In genomic region chr3:188090626-188091309, GRCh38 we compare ENCODE assay signal across 1 cellular context.
TF ChIP-seq lines count a peak whose summit lies in the region.

No MANE protein-coding gene starts in this region.

TF ChIP-seq in GM23338, 12 proteins besides CTCF, POLR2A, EP300 and RAD21 (continued from another document):
- TF ChIP-seq STAT1 (IDR thresholded peaks at IDR 0.05; ENCODE audit: unreplicated experiment) = no peak
- TF ChIP-seq, protein P1, sequence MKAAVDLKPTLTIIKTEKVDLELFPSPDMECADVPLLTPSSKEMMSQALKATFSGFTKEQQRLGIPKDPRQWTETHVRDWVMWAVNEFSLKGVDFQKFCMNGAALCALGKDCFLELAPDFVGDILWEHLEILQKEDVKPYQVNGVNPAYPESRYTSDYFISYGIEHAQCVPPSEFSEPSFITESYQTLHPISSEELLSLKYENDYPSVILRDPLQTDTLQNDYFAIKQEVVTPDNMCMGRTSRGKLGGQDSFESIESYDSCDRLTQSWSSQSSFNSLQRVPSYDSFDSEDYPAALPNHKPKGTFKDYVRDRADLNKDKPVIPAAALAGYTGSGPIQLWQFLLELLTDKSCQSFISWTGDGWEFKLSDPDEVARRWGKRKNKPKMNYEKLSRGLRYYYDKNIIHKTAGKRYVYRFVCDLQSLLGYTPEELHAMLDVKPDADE (IDR thresholded peaks at IDR 0.05) = no peak
- TF ChIP-seq POLR2AphosphoS5 (IDR thresholded peaks at IDR 0.05; ENCODE audit: low read depth) = no peak
- no peak for TF ChIP-seq ZNF114 (CRISPR knock-in tag; IDR thresholded peaks at IDR 0.05)
- no peak for TF ChIP-seq ZNF331 (CRISPR knock-in tag; IDR thresholded peaks at IDR 0.05; ENCODE audit: low read depth)
- TF ChIP-seq JUNB (IDR thresholded peaks at IDR 0.05; ENCODE audit: unreplicated experiment) = no peak
- TF ChIP-seq NANOG (IDR thresholded peaks at IDR 0.05; ENCODE audit: borderline replicate concordance) = no peak
- TF ChIP-seq EZH2phosphoT487 (IDR thresholded peaks at IDR 0.05; ENCODE audit: unreplicated experiment) = no peak
